Comparison of ENCODE assay signal across 8 cellular contexts in genomic region chr4:1008840-1009646, GRCh38. TPM values are rescaled to one million over a fixed set of nuclear protein-coding genes. Genes with fewer than 3 reads are reported as not detected.
DNase-seq lines count a peak whose midpoint lies in the region; ATAC-seq and TF ChIP-seq lines count a peak whose summit lies in the region.

No MANE protein-coding gene starts in this region.

- H3K27ac ChIP-seq in psoas muscle = no peak overlapping the region

- ATAC-seq in HG03442 (IDR thresholded peaks at IDR 0.05; ENCODE audit: unreplicated experiment) (peak; percentile 11), psoas muscle (peak; percentile 11 to 45 (median 22)), GM21447 (IDR thresholded peaks at IDR 0.05; ENCODE audit: unreplicated experiment) (no peak)

- H3K9me3 ChIP-seq in psoas muscle = no peaks in the 10 kb centered on the region

- no peaks in the 10 kb centered on the region for H3K36me3 ChIP-seq in psoas muscle (ENCODE audit: insufficient read depth in 1 of 2, low read depth in 1 of 2)

- peak overlapping the region; percentile 61 to 68 for H3K4me3 ChIP-seq in foreskin fibroblast (ENCODE audit: low read depth in 1 of 2, low read length in 2 of 2)
- H3K4me3 ChIP-seq in psoas muscle = peak overlapping the region; percentile 82

- peaks cover 18% of the 10 kb centered on the region for H3K4me1 ChIP-seq in psoas muscle

- TF ChIP-seq CTCF in foreskin fibroblast (IDR thresholded peaks at IDR 0.05; ENCODE audit: low read depth, low read length) (no peak), psoas muscle (IDR thresholded peaks at IDR 0.05) (no peak)

- DNase-seq in DMS53 treated with DMSO at 0.1 percent for 48 hours (lab: John Stamatoyannopoulos, UW; ENCODE audit: unreplicated experiment) (peak; percentile 60), foreskin fibroblast (peak in 1 of 2 donors; percentile 27), psoas muscle (peak; percentile 43 to 69), NCI-H446 (lab: John Stamatoyannopoulos, UW) (no peak), Kasumi-1 (lab: John Stamatoyannopoulos, UW) (no peak)
- DNase-seq in activated CD8-positive, alpha-beta memory T cell treated with anti-CD3 and anti-CD28 coated beads, Interleukin-2, amount 50 U/mL, for 4 hours = peak; percentile 39

- 1 to 3% (median 2%) methylated on average over 43 to 46 of the region's 46 CpGs for WGBS in psoas muscle, 3 donors

- intact Hi-C loops in psoas muscle (cut with DNase I) = no loop called here

- H3K27me3 ChIP-seq in psoas muscle (ENCODE audit: insufficient read depth in 3 of 3, low read length in 2 of 3) = peaks cover 0 to 34% (median 5%) of the 10 kb centered on the region in 3 donors

RNA-seq across cellular contexts. Expression of gene FGFRL1, which starts 2.4 kb away (rescaled TPM):
- total RNA-seq in psoas muscle = 10 to 100 TPM; 14.4 to 18.6 (median 16.9) TPM
- 10 to 100 TPM in 2 of 3 donors, 1 to 10 TPM in 1; 9.8 to 41.2 (median 12.8) TPM for polyA plus RNA-seq in psoas muscle

RNA-seq across cellular contexts. Expression of gene SLC26A1, which starts 15.8 kb away (rescaled TPM):
- under 1 TPM in 1 of 4 donors, not detected in 3; 0.12 TPM for total RNA-seq in psoas muscle
- polyA plus RNA-seq in psoas muscle = under 1 TPM; 0.06 to 0.36 (median 0.18) TPM

RNA-seq across cellular contexts. Expression of gene IDUA, which starts 22.2 kb away (rescaled TPM):
- 1 to 10 TPM; 5.1 to 6.0 (median 5.7) TPM for total RNA-seq in psoas muscle
- 1 to 10 TPM; 1.3 to 3.1 (median 1.9) TPM for polyA plus RNA-seq in psoas muscle

RNA-seq across cellular contexts. Expression of gene DGKQ, which starts 35.7 kb away (rescaled TPM):
- 1 to 10 TPM; 2.8 to 3.9 (median 3.5) TPM for total RNA-seq in psoas muscle
- 1 to 10 TPM; 2.2 to 2.5 (median 2.4) TPM for polyA plus RNA-seq in psoas muscle

Comparison
In these comparisons a context has a peak if more than half of its experiments do, and no peak if none do; other contexts are left out.
1. DNase-seq: peak in DMS53 treated with DMSO at 0.1 percent for 48 hours (single experiment), activated CD8-positive, alpha-beta memory T cell treated with anti-CD3 and anti-CD28 coated beads, Interleukin-2, amount 50 U/mL, for 4 hours (single experiment) and psoas muscle (2 of 2); none in NCI-H446 (0 of 2) and Kasumi-1 (0 of 2).